ENCODE assay signal across 9 cellular contexts in the genomic region with DNA sequence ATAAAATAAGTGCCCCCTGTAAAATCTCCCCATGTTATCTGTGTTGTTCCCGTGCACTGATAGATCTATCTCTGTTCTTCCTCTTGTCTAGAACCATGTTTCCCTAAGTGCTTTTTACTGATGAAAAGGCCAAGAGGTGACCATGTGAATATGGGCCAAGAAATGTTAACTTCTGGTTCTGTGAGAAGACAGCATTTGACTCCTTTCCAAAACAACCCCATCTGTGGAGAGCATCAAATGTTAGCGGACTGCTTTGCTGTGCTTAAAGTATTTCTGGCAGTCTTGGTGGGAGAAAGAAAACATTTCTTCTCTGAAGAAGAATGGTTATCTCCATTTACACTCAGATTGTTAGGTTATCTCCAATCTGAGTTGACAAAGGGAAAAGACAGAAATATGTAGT. TPM values are rescaled to one million over a fixed set of nuclear protein-coding genes. Genes with fewer than 3 reads are reported as not detected.
"Had no signal": no experiment of that assay in that cellular context is flagged by ENCODE, and none has a peak within 500 bp of the region (broad histone marks: within the 10 kb centered on the region; RNA-seq: fewer than 3 reads in every experiment).

No MANE protein-coding gene starts in this region.

- DNase-seq: H9, HCEC 1CT, IMR-90 had no signal

- FAIRE-seq: H1, H54, HTR-8/SVneo, K562 had no signal

- H3K27ac Mint-ChIP-seq: GM23338, H9 had no signal

- H3K4me3 Mint-ChIP-seq: GM23338, H9 had no signal

- H2AFZ ChIP-seq: GM23338 had no signal

- H3K4me1 Mint-ChIP-seq: GM23338 had no signal

- H3K4me3 ChIP-seq: GM23338, K562 had no signal

- H3K4me2 ChIP-seq: GM23338 had no signal

RNA-seq across cellular contexts. Expression of a gene that starts 58.6 kb away (rescaled TPM):
- total RNA-seq: HT-29 had no signal
